ENCODE assay signal across 1 cellular context in genomic region chr7:12945901-12946300, GRCh38.
TF ChIP-seq lines count a peak whose summit lies in the region.

No MANE protein-coding gene starts in this region.

TF ChIP-seq in H1, 55 proteins besides CTCF, POLR2A, EP300 and RAD21 (continued from another document):
- TF ChIP-seq E2F6 (IDR thresholded peaks at IDR 0.05) (no peak), CTBP2 (IDR thresholded peaks at IDR 0.05; ENCODE audit: borderline replicate concordance, insufficient read depth, insufficient read length, low read length) (no peak), HDAC6 (IDR thresholded peaks at IDR 0.05; ENCODE audit: low read depth, low read length) (no peak), USF2 (IDR thresholded peaks at IDR 0.05; ENCODE audit: low read length) (no peak)
